Comparison of ENCODE assay signal across 14 cellular contexts in the genomic region with DNA sequence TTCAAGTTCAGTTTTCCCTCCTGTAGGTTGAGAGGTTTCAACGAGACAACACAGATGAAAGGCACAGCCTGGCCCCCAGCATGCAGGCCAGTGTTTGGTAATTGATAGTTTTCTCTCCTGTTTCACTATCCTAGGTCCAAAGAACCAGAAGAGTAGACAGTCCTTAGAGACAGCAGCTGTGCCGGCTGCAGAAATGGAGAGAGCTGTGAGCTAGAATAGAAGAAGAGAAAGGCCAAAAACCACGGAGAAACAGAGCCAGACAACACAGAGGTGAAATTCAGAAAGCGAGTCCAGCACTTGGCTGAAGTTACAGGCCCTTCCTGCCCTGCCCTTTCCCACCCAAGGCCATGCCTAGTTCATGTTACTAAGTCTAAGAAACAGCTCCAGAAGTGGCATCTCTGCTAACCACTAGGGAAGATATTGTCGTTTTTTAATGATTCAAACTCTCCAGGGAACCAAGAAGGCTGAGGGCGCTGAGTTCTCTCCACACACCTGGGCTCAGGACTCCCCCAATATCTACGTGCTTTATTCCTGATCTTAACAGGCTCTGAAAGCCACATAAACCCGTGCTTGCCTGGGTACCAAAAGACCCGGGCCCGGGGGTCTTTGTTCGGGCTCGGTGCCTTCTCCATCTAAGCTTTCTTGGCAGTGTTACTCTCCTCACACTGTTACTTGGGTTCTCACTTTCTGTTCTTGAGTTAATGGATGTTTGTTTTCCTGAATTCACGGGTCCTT. TPM values are rescaled to one million over a fixed set of nuclear protein-coding genes. Genes with fewer than 3 reads are reported as not detected.
"Had no signal": no experiment of that assay in that cellular context is flagged by ENCODE, and none has a peak within 500 bp of the region (broad histone marks: within the 10 kb centered on the region; RNA-seq: fewer than 3 reads in every experiment).

No MANE protein-coding gene starts in this region.

- H3K9me3 Mint-ChIP-seq: activated T-cell treated with anti-CD3 and anti-CD28 coated beads, Interleukin-2, amount 50 U/mL, for 24 hours; stimulated activated naive CD8-positive, alpha-beta T cell treated with anti-CD3 and anti-CD28 coated beads, Interleukin-15, Interleukin-2, amounts not matched to agents 100 ng/mL and 50 ng/mL, for 24 hours had no signal

- H3K27me3 ChIP-seq: ascending aorta, suprapubic skin, upper lobe of left lung had no signal

- H3K4me3 Mint-ChIP-seq: activated CD8-positive, alpha-beta memory T cell treated with anti-CD3 and anti-CD28 coated beads, Interleukin-2, amount 10 ng/mL, durations not matched to agents 7 days and 5 days; activated naive CD4-positive, alpha-beta T cell treated with anti-CD3 and anti-CD28 coated beads, Interleukin-2, amount 10 ng/mL, durations not matched to agents 7 days and 5 days; activated T-cell treated with anti-CD3 and anti-CD28 coated beads, Interleukin-2, amount 50 U/mL, for 24 hours; stimulated activated naive CD8-positive, alpha-beta T cell treated with anti-CD3 and anti-CD28 coated beads, Interleukin-15, Interleukin-2, amounts not matched to agents 100 ng/mL and 50 ng/mL, for 24 hours had no signal

- H3K36me3 ChIP-seq: ascending aorta, gastrocnemius medialis, heart right ventricle, suprapubic skin, upper lobe of left lung had no signal

- H3K36me3 Mint-ChIP-seq: activated naive CD4-positive, alpha-beta T cell treated with anti-CD3 and anti-CD28 coated beads, Interleukin-2, amount 10 ng/mL, durations not matched to agents 7 days and 5 days had no signal

- H3K4me3 ChIP-seq: ascending aorta, gastrocnemius medialis, heart right ventricle, skin epidermis, suprapubic skin, upper lobe of left lung had no signal

- H3K27ac Mint-ChIP-seq: activated CD8-positive, alpha-beta memory T cell treated with anti-CD3 and anti-CD28 coated beads, Interleukin-2, amount 10 ng/mL, durations not matched to agents 7 days and 5 days; activated naive CD4-positive, alpha-beta T cell treated with anti-CD3 and anti-CD28 coated beads, Interleukin-2, amount 10 ng/mL, durations not matched to agents 7 days and 5 days; activated T-cell treated with anti-CD3 and anti-CD28 coated beads, Interleukin-2, amount 50 U/mL, for 24 hours; stimulated activated naive CD8-positive, alpha-beta T cell treated with anti-CD3 and anti-CD28 coated beads, Interleukin-15, Interleukin-2, amounts not matched to agents 100 ng/mL and 50 ng/mL, for 24 hours had no signal

- H3K27ac ChIP-seq: ascending aorta, gastrocnemius medialis, heart right ventricle, skin epidermis, suprapubic skin, upper lobe of left lung had no signal

- H3K9me3 ChIP-seq: ascending aorta, gastrocnemius medialis, heart right ventricle, suprapubic skin, upper lobe of left lung had no signal

RNA-seq across cellular contexts. Expression of a gene that starts 16.5 kb away (rescaled TPM):
- total RNA-seq: activated CD8-positive, alpha-beta memory T cell treated with anti-CD3 and anti-CD28 coated beads, Interleukin-2, amount 10 ng/mL, durations not matched to agents 7 days and 5 days; ascending aorta; bronchial epithelial cell; cerebellum; dermis blood vessel endothelial cell; gastrocnemius medialis; heart right ventricle; lung microvascular endothelial cell; suprapubic skin had no signal

RNA-seq across cellular contexts. Expression of a gene that starts 18.0 kb away (rescaled TPM):
- total RNA-seq: cerebellum, gastrocnemius medialis, lung microvascular endothelial cell had no signal

RNA-seq across cellular contexts. Expression of a gene that starts 35.7 kb away (rescaled TPM):
- total RNA-seq: activated CD8-positive, alpha-beta memory T cell treated with anti-CD3 and anti-CD28 coated beads, Interleukin-2, amount 10 ng/mL, durations not matched to agents 7 days and 5 days had no signal
